ENCODE assay signal across 1 cellular context in the genomic region with DNA sequence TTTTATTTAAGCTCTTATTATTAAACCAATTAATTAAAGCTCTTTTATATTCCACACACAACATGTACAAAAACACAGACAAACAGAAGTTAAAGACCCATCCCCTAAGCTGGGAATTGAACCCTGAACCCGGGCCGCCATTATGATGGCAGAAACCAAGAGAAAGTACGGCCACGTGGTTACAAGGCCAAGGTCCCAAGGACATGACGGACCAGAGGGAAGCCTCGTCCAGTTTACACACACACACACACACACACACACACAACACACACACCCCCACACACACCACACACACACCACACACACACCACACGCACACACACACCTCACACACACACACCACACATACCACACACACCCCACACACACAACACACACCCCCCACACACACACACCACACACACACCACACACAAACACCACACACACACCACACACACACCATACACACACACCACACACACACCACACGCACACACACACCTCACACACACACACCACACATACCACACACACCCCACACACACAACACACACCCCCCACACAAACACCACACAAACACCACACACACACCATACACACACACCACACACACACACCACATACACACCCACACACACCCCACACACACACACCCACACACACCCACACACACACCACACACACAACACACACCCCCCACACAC.
TF ChIP-seq lines count a peak whose summit lies in the region.

No MANE protein-coding gene starts in this region.

TF ChIP-seq in HepG2, 621 proteins besides CTCF, POLR2A, EP300 and RAD21:
- TF ChIP-seq, protein P1, sequence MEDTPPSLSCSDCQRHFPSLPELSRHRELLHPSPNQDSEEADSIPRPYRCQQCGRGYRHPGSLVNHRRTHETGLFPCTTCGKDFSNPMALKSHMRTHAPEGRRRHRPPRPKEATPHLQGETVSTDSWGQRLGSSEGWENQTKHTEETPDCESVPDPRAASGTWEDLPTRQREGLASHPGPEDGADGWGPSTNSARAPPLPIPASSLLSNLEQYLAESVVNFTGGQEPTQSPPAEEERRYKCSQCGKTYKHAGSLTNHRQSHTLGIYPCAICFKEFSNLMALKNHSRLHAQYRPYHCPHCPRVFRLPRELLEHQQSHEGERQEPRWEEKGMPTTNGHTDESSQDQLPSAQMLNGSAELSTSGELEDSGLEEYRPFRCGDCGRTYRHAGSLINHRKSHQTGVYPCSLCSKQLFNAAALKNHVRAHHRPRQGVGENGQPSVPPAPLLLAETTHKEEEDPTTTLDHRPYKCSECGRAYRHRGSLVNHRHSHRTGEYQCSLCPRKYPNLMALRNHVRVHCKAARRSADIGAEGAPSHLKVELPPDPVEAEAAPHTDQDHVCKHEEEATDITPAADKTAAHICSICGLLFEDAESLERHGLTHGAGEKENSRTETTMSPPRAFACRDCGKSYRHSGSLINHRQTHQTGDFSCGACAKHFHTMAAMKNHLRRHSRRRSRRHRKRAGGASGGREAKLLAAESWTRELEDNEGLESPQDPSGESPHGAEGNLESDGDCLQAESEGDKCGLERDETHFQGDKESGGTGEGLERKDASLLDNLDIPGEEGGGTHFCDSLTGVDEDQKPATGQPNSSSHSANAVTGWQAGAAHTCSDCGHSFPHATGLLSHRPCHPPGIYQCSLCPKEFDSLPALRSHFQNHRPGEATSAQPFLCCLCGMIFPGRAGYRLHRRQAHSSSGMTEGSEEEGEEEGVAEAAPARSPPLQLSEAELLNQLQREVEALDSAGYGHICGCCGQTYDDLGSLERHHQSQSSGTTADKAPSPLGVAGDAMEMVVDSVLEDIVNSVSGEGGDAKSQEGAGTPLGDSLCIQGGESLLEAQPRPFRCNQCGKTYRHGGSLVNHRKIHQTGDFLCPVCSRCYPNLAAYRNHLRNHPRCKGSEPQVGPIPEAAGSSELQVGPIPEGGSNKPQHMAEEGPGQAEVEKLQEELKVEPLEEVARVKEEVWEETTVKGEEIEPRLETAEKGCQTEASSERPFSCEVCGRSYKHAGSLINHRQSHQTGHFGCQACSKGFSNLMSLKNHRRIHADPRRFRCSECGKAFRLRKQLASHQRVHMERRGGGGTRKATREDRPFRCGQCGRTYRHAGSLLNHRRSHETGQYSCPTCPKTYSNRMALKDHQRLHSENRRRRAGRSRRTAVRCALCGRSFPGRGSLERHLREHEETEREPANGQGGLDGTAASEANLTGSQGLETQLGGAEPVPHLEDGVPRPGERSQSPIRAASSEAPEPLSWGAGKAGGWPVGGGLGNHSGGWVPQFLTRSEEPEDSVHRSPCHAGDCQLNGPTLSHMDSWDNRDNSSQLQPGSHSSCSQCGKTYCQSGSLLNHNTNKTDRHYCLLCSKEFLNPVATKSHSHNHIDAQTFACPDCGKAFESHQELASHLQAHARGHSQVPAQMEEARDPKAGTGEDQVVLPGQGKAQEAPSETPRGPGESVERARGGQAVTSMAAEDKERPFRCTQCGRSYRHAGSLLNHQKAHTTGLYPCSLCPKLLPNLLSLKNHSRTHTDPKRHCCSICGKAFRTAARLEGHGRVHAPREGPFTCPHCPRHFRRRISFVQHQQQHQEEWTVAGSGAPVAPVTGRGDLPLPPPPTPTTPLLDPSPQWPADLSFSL (CRISPR knock-in tag; IDR thresholded peaks at IDR 0.05), result peak; percentile 94
- TF ChIP-seq MAX (IDR thresholded peaks at IDR 0.05), result 0 out of 2 replicates have a peak, but pooled peaks have one; percentile 37
- TF ChIP-seq HNRNPL (IDR thresholded peaks at IDR 0.05; ENCODE audit: low read depth, low read length), result peak; percentile 68; the same call in 1 of the 2 replicates
- TF ChIP-seq ZNF687 (CRISPR knock-in tag; IDR thresholded peaks at IDR 0.05), result 0 out of 2 replicates have a peak, but pooled peaks have one; percentile 12
